1 cellular context compared by ENCODE assay signal in genomic region chr10:50397312-50398140, GRCh38.
TF ChIP-seq lines count a peak whose summit lies in the region.

No MANE protein-coding gene starts in this region.

TF ChIP-seq in GM12878, 131 proteins besides CTCF, POLR2A, EP300 and RAD21 (continued from another document):
- no peak for TF ChIP-seq CEBPZ (IDR thresholded peaks at IDR 0.05; ENCODE audit: low read depth, low read length)
TF ChIP-seq in GM12878: peak in this region for 0.
